10 cellular contexts compared by ENCODE assay signal in genomic region chr6:86629123-86629522, GRCh38.
"Had no signal": no experiment of that assay in that cellular context is flagged by ENCODE, and none has a peak within 500 bp of the region (broad histone marks: within the 10 kb centered on the region; RNA-seq: fewer than 3 reads in every experiment).

No MANE protein-coding gene starts in this region.

- H2AFZ ChIP-seq: GM23248 had no signal

- H3K36me3 ChIP-seq: HAP-1 had no signal

- FAIRE-seq: H1, H54 had no signal

- H3K4me1 ChIP-seq: HAP-1 had no signal

- H3K9me3 ChIP-seq: HAP-1 had no signal

- H3K27ac ChIP-seq: GM23248, HL-60, KMS-11 had no signal

- DNase-seq: GM23248, HFFc6, IMR-90, Karpas-422, KBM-7 had no signal

- H3K4me3 ChIP-seq: GM23248, HAP-1 had no signal

- H3K27ac Mint-ChIP-seq: HFFc6 had no signal

- H3K4me2 ChIP-seq: KMS-11 had no signal

- H3K9ac ChIP-seq: GM23248, KMS-11 had no signal

- H3K4me3 Mint-ChIP-seq: HFFc6 had no signal
